ENCODE assay signal across 1 cellular context in genomic region chr3:23254287-23254686, GRCh38.
TF ChIP-seq lines count a peak whose summit lies in the region.

No MANE protein-coding gene starts in this region.

TF ChIP-seq in GM12878, 131 proteins besides CTCF, POLR2A, EP300 and RAD21 (continued from another document):
- TF ChIP-seq CEBPZ (IDR thresholded peaks at IDR 0.05; ENCODE audit: low read depth, low read length): no peak
- no peak for TF ChIP-seq SMAD5 (IDR thresholded peaks at IDR 0.05; ENCODE audit: low read depth)
- TF ChIP-seq RELA (IDR thresholded peaks at IDR 0.05; ENCODE audit: borderline replicate concordance, partially characterized antibody): no peak
- no peak for TF ChIP-seq CBX5 (IDR thresholded peaks at IDR 0.05; ENCODE audit: low read depth)
- TF ChIP-seq ZNF592 (IDR thresholded peaks at IDR 0.05): no peak
